ENCODE assay signal across 11 cellular contexts in the genomic region with DNA sequence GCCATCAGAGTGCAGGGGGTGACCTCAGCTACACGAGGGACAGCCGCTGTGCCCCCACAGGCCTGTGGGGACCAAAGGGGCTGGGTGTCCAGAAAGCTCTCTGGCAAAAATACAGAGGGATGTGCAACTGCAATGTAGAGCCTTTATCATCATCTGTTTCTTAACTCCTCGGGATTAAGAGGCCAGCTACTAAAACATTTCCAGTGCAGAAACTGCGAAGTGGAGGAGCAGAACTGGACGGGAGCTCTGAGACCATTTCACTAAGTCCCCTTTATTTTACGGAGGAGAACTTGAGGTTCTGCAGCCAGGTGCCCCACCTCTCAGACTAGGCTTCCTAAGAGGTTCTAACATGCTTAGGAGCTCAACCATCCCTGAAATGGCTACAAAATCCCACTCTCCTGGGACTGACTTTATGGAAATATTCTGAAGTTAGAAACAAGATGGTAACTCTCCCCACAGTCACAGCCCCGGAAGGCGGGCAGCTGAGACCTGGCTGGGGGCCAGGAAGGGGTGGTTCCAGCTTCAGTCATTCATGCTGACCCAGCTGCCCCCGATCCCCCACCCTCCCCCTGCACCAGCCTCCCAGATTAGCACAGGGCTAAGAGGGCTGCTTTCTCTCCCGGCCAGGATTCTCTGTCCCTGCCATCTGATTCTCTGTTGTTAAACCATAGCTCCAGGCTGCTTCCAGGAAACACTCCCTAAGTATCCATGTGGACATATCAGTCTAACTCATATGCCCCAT. TPM values are rescaled to one million over a fixed set of nuclear protein-coding genes. Genes with fewer than 3 reads are reported as not detected.
A peak's percentile ranks its signal among the peaks of the same experiment; 100 is the strongest.
DNase-seq lines count a peak whose midpoint lies in the region; ATAC-seq and TF ChIP-seq lines count a peak whose summit lies in the region.
"Had no signal": no experiment of that assay in that cellular context is flagged by ENCODE, and none has a peak within 500 bp of the region (broad histone marks: within the 10 kb centered on the region; RNA-seq: fewer than 3 reads in every experiment).

No MANE protein-coding gene starts in this region.

- ATAC-seq in Right ventricle myocardium superior (ENCODE audit: poor library complexity) (peak; percentile 57), HG03196 (IDR thresholded peaks at IDR 0.05; ENCODE audit: unreplicated experiment) (no peak)

- H3K56ac ChIP-seq in H9 (ENCODE audit: insufficient read length, low read depth, low read length): no peak overlapping the region

- H4K5ac ChIP-seq in H9 (ENCODE audit: insufficient read length, low read depth, low read length): no peak overlapping the region

- H2BK15ac ChIP-seq in H9 (ENCODE audit: low read depth, low read length): no peak overlapping the region

- no peak overlapping the region for H2BK20ac ChIP-seq in H9 (ENCODE audit: low read depth, low read length, poor library complexity, severe bottlenecking)

- CTCF ChIA-PET in Calu3 (lab: Charles Lee): interaction anchor here (1.5 kb wide), 1 partner anchor 131 kb away, joined by 5 read pairs; no protein-coding TSS in a partner anchor

- no peak overlapping the region for H2BK12ac ChIP-seq in H9 (ENCODE audit: insufficient read length, low read depth, low read length)

- no peak overlapping the region for H2AFZ ChIP-seq in H9 (ENCODE audit: low read length)

- H3K27ac Mint-ChIP-seq in H9 (peak overlapping the region; percentile 48 to 77 (median 53); a peak in 4 of 7 replicates), Calu3 (ENCODE audit: unreplicated experiment) (no peak overlapping the region), HFFc6 (no peak overlapping the region)
- H3K27ac Mint-ChIP-seq: activated T-helper 2 cell treated with anti-CD3 and anti-CD28 coated beads, Interferon-gamma antibody, Interleukin-2, Interleukin-4, amounts not matched to agents 10 μg/mL and 5 μg/mL and 100 μg/mL, durations not matched to agents 14 hours and 24 hours and 36 hours; type B pancreatic cell had no signal

- H3K4ac ChIP-seq in H9 (ENCODE audit: low read depth, low read length): no peak overlapping the region

- no peak overlapping the region for H2BK120ac ChIP-seq in H9 (ENCODE audit: low read depth, low read length, poor library complexity, severe bottlenecking)

- no peaks in the 10 kb centered on the region for H3K79me1 ChIP-seq in H9 (ENCODE audit: insufficient read depth, low read depth, low read length, poor library complexity, severe bottlenecking)

- no peaks in the 10 kb centered on the region for H3K23me2 ChIP-seq in H9 (ENCODE audit: insufficient read length, low read depth, low read length, poor library complexity, severe bottlenecking)

- peaks cover 7% of the 10 kb centered on the region; the same call in 1 of the 2 replicates for H3K4me1 ChIP-seq in H9 (ENCODE audit: insufficient read depth, low read length)

- H3K18ac ChIP-seq in H9 (ENCODE audit: insufficient read length, low read depth, low read length): no peak overlapping the region

- no peak overlapping the region for H3K27ac ChIP-seq in H9 (ENCODE audit: insufficient read length, low read depth, low read length)

- H3K4me1 Mint-ChIP-seq in H9 (peaks cover 22 to 26% of the 10 kb centered on the region in 2 experiments), Calu3 (ENCODE audit: low read depth, unreplicated experiment) (peaks cover 13% of the 10 kb centered on the region), HFFc6 (ENCODE audit: low read depth) (peaks cover 48% of the 10 kb centered on the region)

- H3K9me3 Mint-ChIP-seq in H9 (peaks cover 0 to 3% of the 10 kb centered on the region in 2 experiments; a peak in 1 of 5 replicates), Calu3 (ENCODE audit: low read depth, unreplicated experiment) (no peaks in the 10 kb centered on the region), HFFc6 (no peaks in the 10 kb centered on the region)
- H3K9me3 Mint-ChIP-seq: activated T-helper 2 cell treated with anti-CD3 and anti-CD28 coated beads, Interferon-gamma antibody, Interleukin-2, Interleukin-4, amounts not matched to agents 10 μg/mL and 5 μg/mL and 100 μg/mL, durations not matched to agents 14 hours and 24 hours and 36 hours; type B pancreatic cell had no signal

- H3K27me3 Mint-ChIP-seq in H9 (ENCODE audit: low read depth): no peaks in the 10 kb centered on the region
- H3K27me3 Mint-ChIP-seq in Calu3 (ENCODE audit: unreplicated experiment): no peaks in the 10 kb centered on the region
- H3K27me3 Mint-ChIP-seq in HFFc6 (ENCODE audit: insufficient read depth): no peaks in the 10 kb centered on the region; the same call in 1 of the 2 replicates
- H3K27me3 Mint-ChIP-seq: type B pancreatic cell had no signal

- no peaks in the 10 kb centered on the region for H3K9me3 ChIP-seq in H9 (ENCODE audit: control insufficient read depth, low read depth, low read length)

- intact Hi-C loops in Right ventricle myocardium superior (cut with DNase I): no loop called here
- intact Hi-C loops in Calu3 (cut with micrococcal nuclease; ENCODE audit: unreplicated experiment): no loop called here

- no peak overlapping the region for H3T11ph ChIP-seq in H9 (ENCODE audit: low read length)

- H3K14ac ChIP-seq in H9 (ENCODE audit: insufficient read depth, low read length): no peak overlapping the region

- no peak for DNase-seq in H9
- peak; percentile 76 for DNase-seq in SK-N-DZ (ENCODE audit: low spot score)
- DNase-seq in Right ventricle myocardium superior: peak; percentile 73
- peak; percentile 57 for DNase-seq in retina
- DNase-seq in Calu3: no peak
- no peak for DNase-seq in NCI-H128 (lab: John Stamatoyannopoulos, UW; ENCODE audit: unreplicated experiment)
- DNase-seq in HFFc6: no peak

- no peaks in the 10 kb centered on the region for H3K27me3 ChIP-seq in H9 (ENCODE audit: insufficient read depth, low read length)
- H3K27me3 ChIP-seq: dorsolateral prefrontal cortex had no signal

- no peak overlapping the region for H2AK5ac ChIP-seq in H9 (ENCODE audit: insufficient read length, low read length)

- H3K36me3 Mint-ChIP-seq in H9 (ENCODE audit: insufficient read depth in 1 of 3, low read depth in 3 of 3) (peaks cover 43 to 91% (median 59%) of the 10 kb centered on the region in 3 experiments; a peak in 6 of 7 replicates), Calu3 (ENCODE audit: insufficient read depth, unreplicated experiment) (peaks cover 33% of the 10 kb centered on the region), HFFc6 (ENCODE audit: low read depth) (peaks cover 27% of the 10 kb centered on the region)

- H3K23ac ChIP-seq in H9 (ENCODE audit: insufficient read length, low read depth, low read length): no peak overlapping the region

- BruUV-seq in Calu3 (replicated peaks; lab: Mats Ljungman, UMichigan): no TSS peak

- TF ChIP-seq CTCF in H9 (conservative IDR thresholded peaks at IDR 0.05) (no peak), Calu3 (IDR thresholded peaks at IDR 0.05; ENCODE audit: unreplicated experiment) (no peak), HFFc6 (IDR thresholded peaks at IDR 0.05) (no peak)

- no peak overlapping the region for H3K4me2 ChIP-seq in H9 (ENCODE audit: insufficient read depth, insufficient read length, low read length)

- H4K91ac ChIP-seq in H9 (ENCODE audit: insufficient read length, low read depth, low read length): no peak overlapping the region

- no peaks in the 10 kb centered on the region for H4K20me1 ChIP-seq in H9 (ENCODE audit: control insufficient read depth, insufficient read depth, insufficient read length)

- H4K8ac ChIP-seq in H9 (replicated peaks; ENCODE audit: insufficient read length, low read depth, low read length): no peak overlapping the region

- no peak overlapping the region for H3K9ac ChIP-seq in H9 (ENCODE audit: extremely low read depth, insufficient read length, low read length)

- H3K4me3 Mint-ChIP-seq in H9: no peak overlapping the region
- H3K4me3 Mint-ChIP-seq in Calu3 (ENCODE audit: low read depth, unreplicated experiment): no peak overlapping the region
- no peak overlapping the region for H3K4me3 Mint-ChIP-seq in HFFc6

- no peaks in the 10 kb centered on the region for H3K79me2 ChIP-seq in H9 (ENCODE audit: insufficient read depth, low read length)

- no CpG with 5 or more reads among the region's 10 CpGs for WGBS in H9 (ENCODE audit: extremely low coverage, insufficient read length, low lambda C conversion rate)

- no peak overlapping the region for H2BK5ac ChIP-seq in H9 (ENCODE audit: insufficient read length, low read length)

RNA-seq across cellular contexts. Expression of a gene that starts 40.3 kb away (rescaled TPM):
- total RNA-seq in H9 (2021) (56.4 and 65.4 TPM in 2 replicates), Right ventricle myocardium superior (6.1 TPM), Calu3 (2022) (62.1 and 73.0 TPM in 2 replicates)
- polyA plus RNA-seq in SK-N-DZ (2014; cell fraction: cytosol; rRNA removed): 34.7 and 40.5 TPM in 2 replicates
- 27.0 and 30.9 TPM in 2 replicates for polyA plus RNA-seq in SK-N-DZ (2014; cell fraction: nucleus; rRNA removed)
- total RNA-seq in HFFc6 (2021; fragmentation: NEBNext Ultra II Directional; extraction: Animal tissue kit (Norgen Biotek cat#: 25700)): 10 to 100 TPM; 25.2 to 39.6 (median 28.4) TPM

Comparison
In these comparisons a context has a peak if more than half of its experiments do, and no peak if none do; other contexts are left out.
1. DNase-seq: peak in SK-N-DZ (single experiment), Right ventricle myocardium superior (single experiment) and retina (single experiment); none in H9 (single experiment), Calu3 (single experiment), NCI-H128 (single experiment) and HFFc6 (single experiment).
2. H3K27ac Mint-ChIP-seq: peak in H9 (3 of 3); none in Calu3 (single experiment) and HFFc6 (single experiment).